In the genomic region with DNA sequence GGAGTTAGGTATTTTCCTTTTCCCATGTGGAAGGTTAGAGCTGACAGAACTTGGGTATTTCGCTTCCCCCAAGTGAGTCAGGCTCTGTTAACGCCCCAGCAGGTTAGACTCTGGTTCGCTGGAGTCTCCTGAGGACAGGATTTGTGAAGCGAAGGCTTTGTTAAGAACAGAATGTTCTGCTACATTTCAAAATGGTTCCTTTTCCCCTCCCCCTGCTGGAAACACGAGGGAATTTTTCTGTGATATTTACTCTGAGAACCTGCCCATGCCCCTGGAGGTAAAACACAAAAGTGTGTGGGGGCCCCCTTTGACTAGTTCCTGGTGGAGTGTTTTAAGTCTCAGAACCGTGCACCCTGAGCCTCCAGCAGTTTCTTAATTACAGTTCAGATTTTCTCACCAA, we compare ENCODE assay signal across 7 cellular contexts.
DNase-seq lines count a peak whose midpoint lies in the region; ATAC-seq, FAIRE-seq and TF ChIP-seq lines count a peak whose summit lies in the region.

No MANE protein-coding gene starts in this region.

- H3K4me3 ChIP-seq in H7 (ENCODE audit: insufficient read depth, low read depth, low read length), result no peak overlapping the region
- no peak overlapping the region for H3K4me3 ChIP-seq in endodermal cell (ENCODE audit: low read length)
- no peak overlapping the region for H3K4me3 ChIP-seq in psoas muscle

- intact Hi-C loops in psoas muscle (cut with DNase I), result no loop called here

- ATAC-seq in psoas muscle (peak in 3 of 4 donors; percentile 27 to 77 (median 72)), GM18502 (IDR thresholded peaks at IDR 0.05; ENCODE audit: poor library complexity, unreplicated experiment) (no peak)

- DNase-seq in H7 (peak; percentile 7), NCI-H69 (lab: John Stamatoyannopoulos, UW) (peak; percentile 65), endodermal cell (peak; percentile 74), psoas muscle (no peak), HTR-8/SVneo (ENCODE audit: insufficient read length, low spot score) (no peak), NCI-H446 treated with DMSO at 0.1 percent for 48 hours (lab: John Stamatoyannopoulos, UW) (no peak)

- no peak for FAIRE-seq in HTR-8/SVneo (lab: Jason Lieb, UNC)

- no peaks in the 10 kb centered on the region for H3K9me3 ChIP-seq in endodermal cell (ENCODE audit: control insufficient read depth, low read length)
- no peaks in the 10 kb centered on the region for H3K9me3 ChIP-seq in psoas muscle

- H3K27ac Mint-ChIP-seq in endodermal cell, result peak overlapping the region; percentile 91

- no peaks in the 10 kb centered on the region for H3K27me3 Mint-ChIP-seq in endodermal cell (ENCODE audit: insufficient read depth)

- no peaks in the 10 kb centered on the region for H3K36me3 Mint-ChIP-seq in endodermal cell (ENCODE audit: low read depth)

- no peaks in the 10 kb centered on the region for H3K27me3 ChIP-seq in H7 (ENCODE audit: control insufficient read depth, insufficient read depth, low read length)
- no peaks in the 10 kb centered on the region for H3K27me3 ChIP-seq in endodermal cell (ENCODE audit: control insufficient read depth, insufficient read depth, low read length, poor library complexity, severe bottlenecking)
- no peaks in the 10 kb centered on the region for H3K27me3 ChIP-seq in psoas muscle (ENCODE audit: insufficient read depth in 3 of 3, low read length in 2 of 3)

- H3K9me3 Mint-ChIP-seq in endodermal cell, result no peaks in the 10 kb centered on the region

- TF ChIP-seq CTCF in endodermal cell (conservative IDR thresholded peaks at IDR 0.05) (peak; percentile 71), psoas muscle (IDR thresholded peaks at IDR 0.05) (peak; percentile 18)

- no peak overlapping the region for H3K27ac ChIP-seq in endodermal cell (ENCODE audit: low read depth, low read length)
- H3K27ac ChIP-seq in psoas muscle, result no peak overlapping the region

- H3K9ac ChIP-seq in endodermal cell (ENCODE audit: extremely low read depth, low read length, poor library complexity, severe bottlenecking), result no peak overlapping the region

- H3K4me3 Mint-ChIP-seq in endodermal cell, result no peak overlapping the region

- H3K4me1 Mint-ChIP-seq in endodermal cell, result peaks cover 11% of the 10 kb centered on the region

- no peaks in the 10 kb centered on the region for H3K4me1 ChIP-seq in endodermal cell (ENCODE audit: control insufficient read depth, insufficient read depth, low read length)
- H3K4me1 ChIP-seq in psoas muscle, result peaks cover 10% of the 10 kb centered on the region

- 48 to 52% methylated on average over 4 to 6 of the region's 6 CpGs for WGBS in endodermal cell (ENCODE audit: insufficient coverage in 1 of 2, insufficient read length in 1 of 2), 2 experiments
- 53 to 67% (median 60%) methylated on average over 6 of the region's 6 CpGs for WGBS in psoas muscle, 3 donors

- no peaks in the 10 kb centered on the region for H3K36me3 ChIP-seq in H7 (replicated peaks; ENCODE audit: control insufficient read depth, insufficient read depth, low read length)
- no peaks in the 10 kb centered on the region for H3K36me3 ChIP-seq in endodermal cell (ENCODE audit: control insufficient read depth, insufficient read depth, low read length)
- no peaks in the 10 kb centered on the region for H3K36me3 ChIP-seq in psoas muscle (ENCODE audit: insufficient read depth in 1 of 2, low read depth in 1 of 2)

Comparison
In these comparisons a context has a peak if more than half of its experiments do, and no peak if none do; other contexts are left out.
1. DNase-seq: peak in H7 (single experiment), NCI-H69 (single experiment) and endodermal cell (single experiment); none in psoas muscle (0 of 2), HTR-8/SVneo (single experiment) and NCI-H446 treated with DMSO at 0.1 percent for 48 hours (single experiment).